In genomic region chr11:130580372-130580771, GRCh38 we compare ENCODE assay signal across 9 cellular contexts.
DNase-seq lines count a peak whose midpoint lies in the region; ATAC-seq and TF ChIP-seq lines count a peak whose summit lies in the region.
"Had no signal": no experiment of that assay in that cellular context is flagged by ENCODE, and none has a peak within 500 bp of the region (broad histone marks: within the 10 kb centered on the region; RNA-seq: fewer than 3 reads in every experiment).

No MANE protein-coding gene starts in this region.

- H3K36me3 Mint-ChIP-seq in WTC11: no peaks in the 10 kb centered on the region

- POLR2A ChIA-PET in WTC11 (lab: Charles Lee): no interaction called here

- H3K27ac ChIP-seq in skin epidermis: peak overlapping the region in 16 of 21 experiments; percentile 16 to 81 (median 58)

- DNase-seq in HFF-Myc (ENCODE audit: extremely low read depth, low read depth): peak; percentile 67
- DNase-seq in WTC11 (ENCODE audit: low spot score): no peak
- peak; percentile 43 for DNase-seq in hepatic stellate cell (ENCODE audit: low spot score)
- DNase-seq in GM20000 (ENCODE audit: low spot score): no peak
- DNase-seq in erythroblast (lab: John Stamatoyannopoulos, UW): no peak
- no peak for DNase-seq in NCI-H187 treated with DMSO at 0.1 percent for 48 hours (lab: John Stamatoyannopoulos, UW)
- DNase-seq in activated T-cell treated with anti-CD3 and anti-CD28 coated beads for 4 hours: no peak

- H3K4me3 ChIP-seq in HFF-Myc (replicated peaks; ENCODE audit: low read depth, low read length) (no peak overlapping the region), skin epidermis (no peak overlapping the region)

- peaks cover 15% of the 10 kb centered on the region for H3K9me3 Mint-ChIP-seq in WTC11
- H3K9me3 Mint-ChIP-seq: central memory CD8-positive, alpha-beta T cell had no signal

- CTCF ChIA-PET in WTC11 (lab: Charles Lee): interaction anchor here (1.1 kb wide), 1 partner anchor 448 kb away, joined by 3 read pairs; no protein-coding TSS in a partner anchor

- peak overlapping the region; percentile 61; the same call in 1 of the 2 replicates for H3K27ac Mint-ChIP-seq in WTC11

- TF ChIP-seq POLR2A in erythroblast (IDR thresholded peaks at IDR 0.05; ENCODE audit: low read length): no peak

- no peak overlapping the region for H3K4me3 Mint-ChIP-seq in WTC11
- H3K4me3 Mint-ChIP-seq: central memory CD8-positive, alpha-beta T cell had no signal

- H3K4me1 Mint-ChIP-seq in WTC11: peaks cover 29% of the 10 kb centered on the region
- H3K4me1 Mint-ChIP-seq: central memory CD8-positive, alpha-beta T cell had no signal

- peak; percentile 89 for ATAC-seq in WTC11

- TF ChIP-seq CTCF in HFF-Myc (IDR thresholded peaks at IDR 0.05; ENCODE audit: low read depth, low read length, missing control alignments) (no peak), WTC11 (IDR thresholded peaks at IDR 0.05) (no peak), GM20000 (IDR thresholded peaks at IDR 0.05; ENCODE audit: extremely low read depth, missing control alignments) (no peak)

- H3K27me3 Mint-ChIP-seq in WTC11 (ENCODE audit: low read depth): peaks cover 3% of the 10 kb centered on the region; the same call in 1 of the 2 replicates

TF ChIP-seq in WTC11, 78 proteins besides CTCF, POLR2A, EP300 and RAD21:
- TF ChIP-seq JAZF1 (CRISPR knock-in tag; IDR thresholded peaks at IDR 0.05): no peak
- TF ChIP-seq FOXP4 (CRISPR knock-in tag; IDR thresholded peaks at IDR 0.05): no peak
- TF ChIP-seq ZNF263 (CRISPR knock-in tag; IDR thresholded peaks at IDR 0.05; ENCODE audit: low read depth): no peak
- TF ChIP-seq OVOL2 (CRISPR knock-in tag; IDR thresholded peaks at IDR 0.05; ENCODE audit: borderline replicate concordance): no peak
- no peak for TF ChIP-seq ZNF121 (CRISPR knock-in tag; IDR thresholded peaks at IDR 0.05)
- TF ChIP-seq IRF1 (CRISPR knock-in tag; IDR thresholded peaks at IDR 0.05): no peak

Comparison
In these comparisons a context has a peak if more than half of its experiments do, and no peak if none do; other contexts are left out.
1. DNase-seq: peak in HFF-Myc (single experiment) and hepatic stellate cell (single experiment); none in WTC11 (single experiment), GM20000 (single experiment), erythroblast (0 of 2), NCI-H187 treated with DMSO at 0.1 percent for 48 hours (single experiment) and activated T-cell treated with anti-CD3 and anti-CD28 coated beads for 4 hours (single experiment).